ENCODE assay signal across 11 cellular contexts in the genomic region with DNA sequence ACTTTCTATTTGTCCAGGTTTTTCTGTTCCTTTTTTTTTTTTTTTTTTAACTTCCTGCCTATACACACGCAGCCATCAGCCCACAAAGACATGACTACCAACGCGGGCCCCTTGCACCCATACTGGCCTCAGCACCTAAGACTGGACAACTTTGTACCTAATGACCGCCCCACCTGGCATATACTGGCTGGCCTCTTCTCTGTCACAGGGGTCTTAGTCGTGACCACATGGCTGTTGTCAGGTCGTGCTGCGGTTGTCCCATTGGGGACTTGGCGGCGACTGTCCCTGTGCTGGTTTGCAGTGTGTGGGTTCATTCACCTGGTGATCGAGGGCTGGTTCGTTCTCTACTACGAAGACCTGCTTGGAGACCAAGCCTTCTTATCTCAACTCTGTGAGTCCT. TPM values are rescaled to one million over a fixed set of nuclear protein-coding genes. Genes with fewer than 3 reads are reported as not detected.
DNase-seq lines count a peak whose midpoint lies in the region; ATAC-seq and TF ChIP-seq lines count a peak whose summit lies in the region.
"Had no signal": no experiment of that assay in that cellular context is flagged by ENCODE, and none has a peak within 500 bp of the region (broad histone marks: within the 10 kb centered on the region; RNA-seq: fewer than 3 reads in every experiment).

No MANE protein-coding gene starts in this region.

- H3K4me1 Mint-ChIP-seq in stimulated activated naive CD8-positive, alpha-beta T cell treated with anti-CD3 and anti-CD28 coated beads, Interleukin-15, Interleukin-2, amounts not matched to agents 100 ng/mL and 50 ng/mL, for 24 hours (ENCODE audit: low read depth), result peaks cover 43% of the 10 kb centered on the region
- peaks cover 24 to 37% (median 25%) of the 10 kb centered on the region in 3 donors for H3K4me1 Mint-ChIP-seq in T-cell
- peaks cover 3% of the 10 kb centered on the region for H3K4me1 Mint-ChIP-seq in endothelial cell (ENCODE audit: unreplicated experiment)
- H3K4me1 Mint-ChIP-seq in type B pancreatic cell (ENCODE audit: unreplicated experiment), result no peaks in the 10 kb centered on the region
- peaks cover 9% of the 10 kb centered on the region for H3K4me1 Mint-ChIP-seq in chondrocyte (ENCODE audit: low read depth)

- H3K4me3 Mint-ChIP-seq in stimulated activated naive CD8-positive, alpha-beta T cell treated with anti-CD3 and anti-CD28 coated beads, Interleukin-15, Interleukin-2, amounts not matched to agents 100 ng/mL and 50 ng/mL, for 24 hours, result peak overlapping the region; percentile 88
- H3K4me3 Mint-ChIP-seq in T-cell (peak overlapping the region; percentile 31 to 53 (median 39)), endothelial cell (ENCODE audit: unreplicated experiment) (peak overlapping the region; percentile 62), type B pancreatic cell (peak overlapping the region; percentile 67), chondrocyte (ENCODE audit: unreplicated experiment) (no peak overlapping the region)

- no peak overlapping the region for H3K27ac Mint-ChIP-seq in stimulated activated naive CD8-positive, alpha-beta T cell treated with anti-CD3 and anti-CD28 coated beads, Interleukin-15, Interleukin-2, amounts not matched to agents 100 ng/mL and 50 ng/mL, for 24 hours
- peak overlapping the region in 1 of 2 donors; percentile 44 for H3K27ac Mint-ChIP-seq in T-cell
- no peak overlapping the region for H3K27ac Mint-ChIP-seq in endothelial cell (ENCODE audit: unreplicated experiment)
- no peak overlapping the region for H3K27ac Mint-ChIP-seq in type B pancreatic cell
- no peak overlapping the region for H3K27ac Mint-ChIP-seq in chondrocyte (ENCODE audit: unreplicated experiment)

- CTCF ChIA-PET in T-cell (lab: Charles Lee), result no interaction called here

- no peak for DNase-seq in stimulated activated naive CD8-positive, alpha-beta T cell treated with anti-CD3 and anti-CD28 coated beads, Interleukin-15, Interleukin-2, amounts not matched to agents 100 U/mL and 50 U/mL, for 24 hours
- DNase-seq in T-cell (no peak), endothelial cell (ENCODE audit: low spot score) (no peak), type B pancreatic cell (ENCODE audit: extremely low spot score, unreplicated experiment) (no peak), NCI-H2227 treated with DMSO at 0.1 percent for 48 hours (lab: John Stamatoyannopoulos, UW) (no peak), chondrocyte (ENCODE audit: low spot score) (no peak), A172 (ENCODE audit: low spot score) (no peak)
- DNase-seq: NCI-H526 treated with DMSO at 0.1 percent for 48 hours, Right ventricle myocardium superior, substantia nigra had no signal

- H3K9me3 Mint-ChIP-seq in stimulated activated naive CD8-positive, alpha-beta T cell treated with anti-CD3 and anti-CD28 coated beads, Interleukin-15, Interleukin-2, amounts not matched to agents 100 ng/mL and 50 ng/mL, for 24 hours, result no peaks in the 10 kb centered on the region
- H3K9me3 Mint-ChIP-seq in T-cell (no peaks in the 10 kb centered on the region), endothelial cell (ENCODE audit: unreplicated experiment) (no peaks in the 10 kb centered on the region), type B pancreatic cell (no peaks in the 10 kb centered on the region), chondrocyte (ENCODE audit: low read depth) (peaks cover 3% of the 10 kb centered on the region)

- no peak for TF ChIP-seq CTCF in endothelial cell (IDR thresholded peaks at IDR 0.05; ENCODE audit: unreplicated experiment)
- TF ChIP-seq CTCF in type B pancreatic cell (conservative IDR thresholded peaks at IDR 0.05), result no peak
- no peak for TF ChIP-seq CTCF in chondrocyte (IDR thresholded peaks at IDR 0.05)

- POLR2A ChIA-PET in T-cell (lab: Charles Lee), result no interaction called here

- H3K36me3 Mint-ChIP-seq in stimulated activated naive CD8-positive, alpha-beta T cell treated with anti-CD3 and anti-CD28 coated beads, Interleukin-15, Interleukin-2, amounts not matched to agents 100 ng/mL and 50 ng/mL, for 24 hours (ENCODE audit: low read depth), result peaks cover 23% of the 10 kb centered on the region
- peaks cover 20% of the 10 kb centered on the region for H3K36me3 Mint-ChIP-seq in T-cell
- peaks cover 12% of the 10 kb centered on the region for H3K36me3 Mint-ChIP-seq in endothelial cell (ENCODE audit: low read depth, unreplicated experiment)
- H3K36me3 Mint-ChIP-seq in type B pancreatic cell, result peaks cover 9% of the 10 kb centered on the region
- peaks cover 6% of the 10 kb centered on the region for H3K36me3 Mint-ChIP-seq in chondrocyte (ENCODE audit: low read depth)

- ATAC-seq in stimulated activated naive CD8-positive, alpha-beta T cell treated with anti-CD3 and anti-CD28 coated beads, Interleukin-15, Interleukin-2, amounts not matched to agents 100 U/mL and 50 U/mL, for 24 hours, result no peak
- ATAC-seq in T-cell (replicated peaks in 1 of 4), result no peak

- no peaks in the 10 kb centered on the region for H3K27me3 Mint-ChIP-seq in stimulated activated naive CD8-positive, alpha-beta T cell treated with anti-CD3 and anti-CD28 coated beads, Interleukin-15, Interleukin-2, amounts not matched to agents 100 ng/mL and 50 ng/mL, for 24 hours
- H3K27me3 Mint-ChIP-seq in T-cell, result no peaks in the 10 kb centered on the region
- H3K27me3 Mint-ChIP-seq in endothelial cell (ENCODE audit: unreplicated experiment), result no peaks in the 10 kb centered on the region
- no peaks in the 10 kb centered on the region for H3K27me3 Mint-ChIP-seq in type B pancreatic cell
- no peaks in the 10 kb centered on the region for H3K27me3 Mint-ChIP-seq in chondrocyte (ENCODE audit: low read depth)

RNA-seq across cellular contexts. Expression of a gene that starts 2.1 kb away (rescaled TPM):
- total RNA-seq in T-cell (10 to 100 TPM; 41.1 to 60.4 (median 46.1) TPM), endothelial cell (ENCODE audit: unreplicated experiment) (66.0 TPM), type B pancreatic cell (ENCODE audit: low replicate concordance) (79.8 and 95.9 TPM in 2 replicates), chondrocyte (35.2 to 44.4 TPM (median 39.1 TPM) in 3 replicates)
- 92.6 and 143 TPM in 2 replicates for total RNA-seq in A172 (2014; rRNA removed; shearing (Covaris generic))

RNA-seq across cellular contexts. Expression of a gene that starts 14.9 kb away (rescaled TPM):
- total RNA-seq in T-cell, result 10 to 100 TPM; 16.8 to 21.7 (median 18.6) TPM
- total RNA-seq in endothelial cell (ENCODE audit: unreplicated experiment), result 9.4 TPM
- 3.6 and 10.0 TPM in 2 replicates for total RNA-seq in type B pancreatic cell (ENCODE audit: low replicate concordance)
- total RNA-seq in chondrocyte, result 10.8 to 23.1 TPM (median 12.5 TPM) in 3 replicates
- total RNA-seq in A172 (2014; rRNA removed; shearing (Covaris generic)), result 13.2 and 15.2 TPM in 2 replicates

RNA-seq across cellular contexts. Expression of a gene that starts 15.8 kb away (rescaled TPM):
- 10 to 100 TPM; 27.0 to 30.6 (median 29.5) TPM for total RNA-seq in T-cell
- total RNA-seq in endothelial cell (ENCODE audit: unreplicated experiment), result 12.5 TPM
- total RNA-seq in type B pancreatic cell (ENCODE audit: low replicate concordance), result 10.6 and 12.8 TPM in 2 replicates
- total RNA-seq in chondrocyte, result 15.7 to 18.9 TPM (median 18.8 TPM) in 3 replicates
- total RNA-seq in A172 (2014; rRNA removed; shearing (Covaris generic)), result 8.6 and 12.7 TPM in 2 replicates

RNA-seq across cellular contexts. Expression of a gene that starts 47.7 kb away (rescaled TPM):
- total RNA-seq in T-cell (10 to 100 TPM; 51.4 to 64.9 (median 56.8) TPM), endothelial cell (ENCODE audit: unreplicated experiment) (38.4 TPM), type B pancreatic cell (ENCODE audit: low replicate concordance) (35.3 and 46.4 TPM in 2 replicates), chondrocyte (53.3 to 68.0 TPM (median 55.9 TPM) in 3 replicates)
- total RNA-seq in A172 (2014; rRNA removed; shearing (Covaris generic)), result 110 and 113 TPM in 2 replicates

RNA-seq across cellular contexts. Expression of a gene that starts 50.6 kb away (rescaled TPM):
- total RNA-seq in T-cell (100 to 1,000 TPM; 212 to 345 (median 222) TPM), endothelial cell (ENCODE audit: unreplicated experiment) (252 TPM), type B pancreatic cell (ENCODE audit: low replicate concordance) (131 and 178 TPM in 2 replicates), chondrocyte (224 to 303 TPM (median 283 TPM) in 3 replicates)
- total RNA-seq in A172 (2014; rRNA removed; shearing (Covaris generic)), result 126 and 142 TPM in 2 replicates
